Comparison of ENCODE assay signal across 1 cellular context in the genomic region with DNA sequence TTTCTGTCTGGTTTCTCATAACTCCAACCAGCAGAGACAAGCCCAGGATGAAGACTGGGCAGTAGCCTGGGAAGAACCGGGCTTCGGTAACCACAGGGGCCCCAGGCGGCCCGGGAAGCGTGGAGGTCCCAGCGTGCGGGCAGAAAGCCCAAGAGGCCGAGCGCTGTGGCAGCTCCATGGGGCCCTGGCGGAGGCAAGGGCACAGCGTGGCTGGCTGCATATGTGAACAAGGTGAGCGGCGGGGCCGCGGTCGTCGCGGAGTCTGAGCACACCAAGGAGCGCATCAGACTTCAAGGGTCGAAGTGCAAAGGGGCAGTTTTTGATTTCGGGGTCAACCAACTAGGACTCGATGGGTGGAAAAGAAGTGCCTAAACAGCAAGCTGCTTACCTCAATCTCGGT.
TF ChIP-seq lines count a peak whose summit lies in the region.

No MANE protein-coding gene starts in this region.

TF ChIP-seq in K562, 482 proteins besides CTCF, POLR2A, EP300 and RAD21:
- TF ChIP-seq HDAC3 (IDR thresholded peaks at IDR 0.05; ENCODE audit: borderline replicate concordance, partially characterized antibody) (no peak), ZNF584 (CRISPR knock-in tag; IDR thresholded peaks at IDR 0.05; ENCODE audit: low read depth) (no peak), KDM4B (IDR thresholded peaks at IDR 0.05; ENCODE audit: borderline replicate concordance in 2 of 2, low read depth in 1 of 2) (no peak), HEY1 (CRISPR knock-in tag; IDR thresholded peaks at IDR 0.05; ENCODE audit: borderline replicate concordance) (no peak), TAF15 (IDR thresholded peaks at IDR 0.05; ENCODE audit: low read depth, low read length) (no peak), SMARCE1 (IDR thresholded peaks at IDR 0.05) (no peak), POLR3G (IDR thresholded peaks at IDR 0.05; ENCODE audit: extremely low read depth, insufficient read length, insufficient replicate concordance) (no peak), ZFP30 (CRISPR knock-in tag; IDR thresholded peaks at IDR 0.05; ENCODE audit: borderline replicate concordance) (no peak), ATF1 (CRISPR knock-in tag; IDR thresholded peaks at IDR 0.05) (no peak), ATF1 (tag; IDR thresholded peaks at IDR 0.05) (no peak), TEAD1 (CRISPR knock-in tag; IDR thresholded peaks at IDR 0.05) (no peak), SMC3 (conservative IDR thresholded peaks at IDR 0.05; ENCODE audit: insufficient read depth, low read depth, low read length) (no peak), JUN (IDR thresholded peaks at IDR 0.05; ENCODE audit: borderline replicate concordance, low read depth, low read length) (no peak), JUN (CRISPR knock-in tag; IDR thresholded peaks at IDR 0.05; ENCODE audit: borderline replicate concordance) (no peak)
- TF ChIP-seq, protein P1, sequence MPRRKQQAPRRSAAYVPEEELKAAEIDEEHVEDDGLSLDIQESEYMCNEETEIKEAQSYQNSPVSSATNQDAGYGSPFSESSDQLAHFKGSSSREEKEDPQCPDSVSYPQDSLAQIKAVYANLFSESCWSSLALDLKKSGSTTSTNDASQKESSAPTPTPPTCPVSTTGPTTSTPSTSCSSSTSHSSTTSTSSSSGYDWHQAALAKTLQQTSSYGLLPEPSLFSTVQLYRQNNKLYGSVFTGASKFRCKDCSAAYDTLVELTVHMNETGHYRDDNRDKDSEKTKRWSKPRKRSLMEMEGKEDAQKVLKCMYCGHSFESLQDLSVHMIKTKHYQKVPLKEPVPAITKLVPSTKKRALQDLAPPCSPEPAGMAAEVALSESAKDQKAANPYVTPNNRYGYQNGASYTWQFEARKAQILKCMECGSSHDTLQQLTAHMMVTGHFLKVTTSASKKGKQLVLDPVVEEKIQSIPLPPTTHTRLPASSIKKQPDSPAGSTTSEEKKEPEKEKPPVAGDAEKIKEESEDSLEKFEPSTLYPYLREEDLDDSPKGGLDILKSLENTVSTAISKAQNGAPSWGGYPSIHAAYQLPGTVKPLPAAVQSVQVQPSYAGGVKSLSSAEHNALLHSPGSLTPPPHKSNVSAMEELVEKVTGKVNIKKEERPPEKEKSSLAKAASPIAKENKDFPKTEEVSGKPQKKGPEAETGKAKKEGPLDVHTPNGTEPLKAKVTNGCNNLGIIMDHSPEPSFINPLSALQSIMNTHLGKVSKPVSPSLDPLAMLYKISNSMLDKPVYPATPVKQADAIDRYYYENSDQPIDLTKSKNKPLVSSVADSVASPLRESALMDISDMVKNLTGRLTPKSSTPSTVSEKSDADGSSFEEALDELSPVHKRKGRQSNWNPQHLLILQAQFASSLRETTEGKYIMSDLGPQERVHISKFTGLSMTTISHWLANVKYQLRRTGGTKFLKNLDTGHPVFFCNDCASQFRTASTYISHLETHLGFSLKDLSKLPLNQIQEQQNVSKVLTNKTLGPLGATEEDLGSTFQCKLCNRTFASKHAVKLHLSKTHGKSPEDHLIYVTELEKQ (CRISPR knock-in tag; IDR thresholded peaks at IDR 0.05) = no peak
- TF ChIP-seq, protein P2, sequence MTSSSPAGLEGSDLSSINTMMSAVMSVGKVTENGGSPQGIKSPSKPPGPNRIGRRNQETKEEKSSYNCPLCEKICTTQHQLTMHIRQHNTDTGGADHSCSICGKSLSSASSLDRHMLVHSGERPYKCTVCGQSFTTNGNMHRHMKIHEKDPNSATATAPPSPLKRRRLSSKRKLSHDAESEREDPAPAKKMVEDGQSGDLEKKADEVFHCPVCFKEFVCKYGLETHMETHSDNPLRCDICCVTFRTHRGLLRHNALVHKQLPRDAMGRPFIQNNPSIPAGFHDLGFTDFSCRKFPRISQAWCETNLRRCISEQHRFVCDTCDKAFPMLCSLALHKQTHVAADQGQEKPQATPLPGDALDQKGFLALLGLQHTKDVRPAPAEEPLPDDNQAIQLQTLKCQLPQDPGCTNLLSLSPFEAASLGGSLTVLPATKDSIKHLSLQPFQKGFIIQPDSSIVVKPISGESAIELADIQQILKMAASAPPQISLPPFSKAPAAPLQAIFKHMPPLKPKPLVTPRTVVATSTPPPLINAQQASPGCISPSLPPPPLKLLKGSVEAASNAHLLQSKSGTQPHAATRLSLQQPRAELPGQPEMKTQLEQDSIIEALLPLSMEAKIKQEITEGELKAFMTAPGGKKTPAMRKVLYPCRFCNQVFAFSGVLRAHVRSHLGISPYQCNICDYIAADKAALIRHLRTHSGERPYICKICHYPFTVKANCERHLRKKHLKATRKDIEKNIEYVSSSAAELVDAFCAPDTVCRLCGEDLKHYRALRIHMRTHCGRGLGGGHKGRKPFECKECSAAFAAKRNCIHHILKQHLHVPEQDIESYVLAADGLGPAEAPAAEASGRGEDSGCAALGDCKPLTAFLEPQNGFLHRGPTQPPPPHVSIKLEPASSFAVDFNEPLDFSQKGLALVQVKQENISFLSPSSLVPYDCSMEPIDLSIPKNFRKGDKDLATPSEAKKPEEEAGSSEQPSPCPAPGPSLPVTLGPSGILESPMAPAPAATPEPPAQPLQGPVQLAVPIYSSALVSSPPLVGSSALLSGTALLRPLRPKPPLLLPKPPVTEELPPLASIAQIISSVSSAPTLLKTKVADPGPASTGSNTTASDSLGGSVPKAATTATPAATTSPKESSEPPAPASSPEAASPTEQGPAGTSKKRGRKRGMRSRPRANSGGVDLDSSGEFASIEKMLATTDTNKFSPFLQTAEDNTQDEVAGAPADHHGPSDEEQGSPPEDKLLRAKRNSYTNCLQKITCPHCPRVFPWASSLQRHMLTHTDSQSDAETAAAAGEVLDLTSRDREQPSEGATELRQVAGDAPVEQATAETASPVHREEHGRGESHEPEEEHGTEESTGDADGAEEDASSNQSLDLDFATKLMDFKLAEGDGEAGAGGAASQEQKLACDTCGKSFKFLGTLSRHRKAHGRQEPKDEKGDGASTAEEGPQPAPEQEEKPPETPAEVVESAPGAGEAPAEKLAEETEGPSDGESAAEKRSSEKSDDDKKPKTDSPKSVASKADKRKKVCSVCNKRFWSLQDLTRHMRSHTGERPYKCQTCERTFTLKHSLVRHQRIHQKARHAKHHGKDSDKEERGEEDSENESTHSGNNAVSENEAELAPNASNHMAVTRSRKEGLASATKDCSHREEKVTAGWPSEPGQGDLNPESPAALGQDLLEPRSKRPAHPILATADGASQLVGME (CRISPR knock-in tag; IDR thresholded peaks at IDR 0.05) = no peak
